Comparison of ENCODE assay signal across 10 cellular contexts in genomic region chr5:40677456-40677855, GRCh38. TPM values are rescaled to one million over a fixed set of nuclear protein-coding genes. Genes with fewer than 3 reads are reported as not detected.
DNase-seq lines count a peak whose midpoint lies in the region; ATAC-seq lines count a peak whose summit lies in the region.
"Had no signal": no experiment of that assay in that cellular context is flagged by ENCODE, and none has a peak within 500 bp of the region (broad histone marks: within the 10 kb centered on the region; RNA-seq: fewer than 3 reads in every experiment).

No MANE protein-coding gene starts in this region.

- no peaks in the 10 kb centered on the region for H3K27me3 Mint-ChIP-seq in activated CD4-positive, alpha-beta T cell treated with anti-CD3 and anti-CD28 coated beads for 36 hours
- H3K27me3 Mint-ChIP-seq in activated CD4-positive, alpha-beta memory T cell treated with anti-CD3 and anti-CD28 coated beads, Interleukin-2, amount 10 ng/mL, durations not matched to agents 7 days and 5 days, result no peaks in the 10 kb centered on the region

- peaks cover 27% of the 10 kb centered on the region for H3K36me3 Mint-ChIP-seq in activated CD4-positive, alpha-beta T cell treated with anti-CD3 and anti-CD28 coated beads for 36 hours (ENCODE audit: low read depth)
- peaks cover 26% of the 10 kb centered on the region for H3K36me3 Mint-ChIP-seq in activated CD4-positive, alpha-beta memory T cell treated with anti-CD3 and anti-CD28 coated beads, Interleukin-2, amount 10 ng/mL, durations not matched to agents 7 days and 5 days (ENCODE audit: low read depth)
- peaks cover 40% of the 10 kb centered on the region for H3K36me3 Mint-ChIP-seq in stimulated activated effector memory CD8-positive, alpha-beta T cell treated with anti-CD3 and anti-CD28 coated beads, Interleukin-12 subunit alpha, Interleukin-12 subunit beta, amount 100 ng/mL, for 72 hours

- ATAC-seq in activated CD4-positive, alpha-beta T cell treated with anti-CD3 and anti-CD28 coated beads for 36 hours, result no peak
- no peak for ATAC-seq in stimulated activated effector memory CD8-positive, alpha-beta T cell treated with anti-CD3 and anti-CD28 coated beads, Interleukin-12 subunit alpha, Interleukin-12 subunit beta, amount 100 ng/mL, for 72 hours

- no peak for DNase-seq in activated CD4-positive, alpha-beta T cell treated with anti-CD3 and anti-CD28 coated beads for 36 hours
- no peak for DNase-seq in activated CD4-positive, alpha-beta T cell treated with anti-CD3 and anti-CD28 coated beads, Interleukin-2, amount 50 U/mL, for 48 hours
- no peak for DNase-seq in activated CD4-positive, alpha-beta memory T cell treated with anti-CD3 and anti-CD28 coated beads, Interleukin-2, amount 10 ng/mL, durations not matched to agents 7 days and 5 days
- peak; percentile 65 for DNase-seq in fibroblast of peridontal ligament (ENCODE audit: extremely low read depth)
- no peak for DNase-seq in stimulated activated effector memory CD8-positive, alpha-beta T cell treated with anti-CD3 and anti-CD28 coated beads, Interleukin-12 subunit alpha, Interleukin-12 subunit beta, amount 100 ng/mL, for 72 hours (ENCODE audit: low spot score in 2 of 2)
- DNase-seq in GF-D8 (lab: John Stamatoyannopoulos, UW), result no peak
- no peak for DNase-seq in kidney glomerular epithelial cell (lab: John Stamatoyannopoulos, UW)
- DNase-seq in DMS79 (lab: John Stamatoyannopoulos, UW), result no peak
- DNase-seq: NCI-H1105 had no signal

- H3K4me1 Mint-ChIP-seq in activated CD4-positive, alpha-beta T cell treated with anti-CD3 and anti-CD28 coated beads for 36 hours, result peaks cover 55% of the 10 kb centered on the region
- peaks cover 58% of the 10 kb centered on the region for H3K4me1 Mint-ChIP-seq in activated CD4-positive, alpha-beta memory T cell treated with anti-CD3 and anti-CD28 coated beads, Interleukin-2, amount 10 ng/mL, durations not matched to agents 7 days and 5 days
- peaks cover 55% of the 10 kb centered on the region for H3K4me1 Mint-ChIP-seq in stimulated activated effector memory CD8-positive, alpha-beta T cell treated with anti-CD3 and anti-CD28 coated beads, Interleukin-12 subunit alpha, Interleukin-12 subunit beta, amount 100 ng/mL, for 72 hours

- H3K27ac Mint-ChIP-seq in activated CD4-positive, alpha-beta T cell treated with anti-CD3 and anti-CD28 coated beads for 36 hours, result peak overlapping the region; percentile 91
- H3K27ac Mint-ChIP-seq in activated CD4-positive, alpha-beta memory T cell treated with anti-CD3 and anti-CD28 coated beads, Interleukin-2, amount 10 ng/mL, durations not matched to agents 7 days and 5 days, result peak overlapping the region; percentile 67
- H3K27ac Mint-ChIP-seq in stimulated activated effector memory CD8-positive, alpha-beta T cell treated with anti-CD3 and anti-CD28 coated beads, Interleukin-12 subunit alpha, Interleukin-12 subunit beta, amount 100 ng/mL, for 72 hours, result no peak overlapping the region

- POLR2A ChIA-PET in activated CD4-positive, alpha-beta T cell treated with anti-CD3 and anti-CD28 coated beads for 36 hours (lab: Charles Lee), result interaction anchor here (0.7 kb wide), 1 partner anchor 9 kb away, joined by 3 read pairs; no protein-coding TSS in a partner anchor
- POLR2A ChIA-PET in activated CD4-positive, alpha-beta memory T cell treated with anti-CD3 and anti-CD28 coated beads, Interleukin-2, amount 10 ng/mL, durations not matched to agents 7 days and 5 days (lab: Charles Lee), result interaction anchor here (0.6 to 7.1 kb wide), 11 partner anchors 8 to 424 kb away, joined by 3 to 51 read pairs (median 5); no protein-coding TSS in a partner anchor

- intact Hi-C loops in activated CD4-positive, alpha-beta T cell treated with anti-CD3 and anti-CD28 coated beads for 36 hours (cut with DNase I, micrococcal nuclease), result loop anchor here in 1 of 2 experiments (10.0 kb wide), 1 partner anchor 53 kb away; no protein-coding TSS in a partner anchor

- no peaks in the 10 kb centered on the region for H3K9me3 Mint-ChIP-seq in activated CD4-positive, alpha-beta T cell treated with anti-CD3 and anti-CD28 coated beads for 36 hours (ENCODE audit: low read depth)
- H3K9me3 Mint-ChIP-seq in activated CD4-positive, alpha-beta memory T cell treated with anti-CD3 and anti-CD28 coated beads, Interleukin-2, amount 10 ng/mL, durations not matched to agents 7 days and 5 days, result no peaks in the 10 kb centered on the region
- H3K9me3 Mint-ChIP-seq in stimulated activated effector memory CD8-positive, alpha-beta T cell treated with anti-CD3 and anti-CD28 coated beads, Interleukin-12 subunit alpha, Interleukin-12 subunit beta, amount 100 ng/mL, for 72 hours, result no peaks in the 10 kb centered on the region

- H3K4me3 Mint-ChIP-seq in activated CD4-positive, alpha-beta T cell treated with anti-CD3 and anti-CD28 coated beads for 36 hours, result peak overlapping the region; percentile 56
- no peak overlapping the region for H3K4me3 Mint-ChIP-seq in activated CD4-positive, alpha-beta memory T cell treated with anti-CD3 and anti-CD28 coated beads, Interleukin-2, amount 10 ng/mL, durations not matched to agents 7 days and 5 days
- peak overlapping the region; percentile 99 for H3K4me3 Mint-ChIP-seq in stimulated activated effector memory CD8-positive, alpha-beta T cell treated with anti-CD3 and anti-CD28 coated beads, Interleukin-12 subunit alpha, Interleukin-12 subunit beta, amount 100 ng/mL, for 72 hours

- CTCF ChIA-PET in activated CD4-positive, alpha-beta T cell treated with anti-CD3 and anti-CD28 coated beads for 36 hours (lab: Charles Lee), result interaction anchor here (0.5 to 1.3 kb wide), 6 partner anchors 13 to 471 kb away, joined by 3 to 6 read pairs (median 3); no protein-coding TSS in a partner anchor
- CTCF ChIA-PET in activated CD4-positive, alpha-beta memory T cell treated with anti-CD3 and anti-CD28 coated beads, Interleukin-2, amount 10 ng/mL, durations not matched to agents 7 days and 5 days (lab: Charles Lee), result interaction anchor here (0.6 to 1.3 kb wide), 3 partner anchors 10 to 272 kb away, joined by 3 to 5 read pairs (median 3); no protein-coding TSS in a partner anchor

RNA-seq across cellular contexts. Expression of gene PTGER4, which starts 2.3 kb away (rescaled TPM):
- total RNA-seq in activated CD4-positive, alpha-beta T cell treated with anti-CD3 and anti-CD28 coated beads for 36 hours, result 10 to 100 TPM; 71.7 to 91.2 TPM
- 10 to 100 TPM; 51.0 to 54.1 TPM for total RNA-seq in activated CD4-positive, alpha-beta memory T cell treated with anti-CD3 and anti-CD28 coated beads, Interleukin-2, amount 10 ng/mL, durations not matched to agents 7 days and 5 days
- total RNA-seq: G401 had no signal
